21 cellular contexts compared by ENCODE assay signal in genomic region chr2:165281387-165281786, GRCh38.
"Had no signal": no experiment of that assay in that cellular context is flagged by ENCODE, and none has a peak within 500 bp of the region (broad histone marks: within the 10 kb centered on the region; RNA-seq: fewer than 3 reads in every experiment).

No MANE protein-coding gene starts in this region.

- ATAC-seq: activated CD8-positive, alpha-beta T cell treated with anti-CD3 and anti-CD28 coated beads for 36 hours; activated naive CD8-positive, alpha-beta T cell treated with anti-CD3 and anti-CD28 coated beads, Interleukin-2, amount 50 U/mL, for 24 hours; activated T-cell treated with anti-CD3 and anti-CD28 coated beads, Interleukin-2, amount 50 U/mL, for 4 hours; activated T-helper 17 cell treated with anti-CD3 and anti-CD28 coated beads, Interleukin-2, amount 50 U/mL, for 72 hours; left ventricle myocardium superior; right lobe of liver; stimulated activated naive CD8-positive, alpha-beta T cell treated with anti-CD3 and anti-CD28 coated beads, Interleukin-15, Interleukin-2, amounts not matched to agents 100 U/mL and 50 U/mL, for 24 hours had no signal

- H3K9me3 ChIP-seq: ovary, right lobe of liver, testis, transverse colon had no signal

- H3K36me3 ChIP-seq: ovary, right lobe of liver, transverse colon had no signal

- DNase-seq: activated CD4-positive, alpha-beta T cell treated with anti-CD3 and anti-CD28 coated beads, Interleukin-2, amount 10 ng/mL, durations not matched to agents 24 days and 14 days; activated CD4-positive, CD25-positive, alpha-beta regulatory T cell treated with anti-CD3 and anti-CD28 coated beads, Interleukin-2, amount 50 U/mL, for 72 hours; activated CD8-positive, alpha-beta T cell treated with anti-CD3 and anti-CD28 coated beads for 36 hours; activated naive CD8-positive, alpha-beta T cell treated with anti-CD3 and anti-CD28 coated beads, Interleukin-2, amount 50 U/mL, for 24 hours; activated T-cell treated with anti-CD3 and anti-CD28 coated beads, Interleukin-2, amount 50 U/mL, for 4 hours; amygdala; dermis blood vessel endothelial cell; effector CD4-positive, alpha-beta T cell; left ventricle myocardium superior; mammary epithelial cell; naive B cell; nephron progenitor cell; ovary; right lobe of liver; stimulated activated CD4-positive, alpha-beta T cell treated with anti-CD3 and anti-CD28 coated beads, Interleukin-4, amount 100 ng/mL, for 1 hour; stimulated activated naive CD8-positive, alpha-beta T cell treated with anti-CD3 and anti-CD28 coated beads, Interleukin-15, Interleukin-2, amounts not matched to agents 100 U/mL and 50 U/mL, for 24 hours; SW 1271; T-helper 9 cell; testis; transverse colon had no signal

- H3K27ac ChIP-seq: ovary, right lobe of liver, testis, transverse colon had no signal

- H3K4me3 ChIP-seq: ovary, right lobe of liver, testis, transverse colon had no signal

- H3K4me1 ChIP-seq: right lobe of liver, testis, transverse colon had no signal

- H3K27me3 ChIP-seq: ovary, right lobe of liver, testis, transverse colon had no signal
